Comparison of ENCODE assay signal across 18 cellular contexts in the genomic region with DNA sequence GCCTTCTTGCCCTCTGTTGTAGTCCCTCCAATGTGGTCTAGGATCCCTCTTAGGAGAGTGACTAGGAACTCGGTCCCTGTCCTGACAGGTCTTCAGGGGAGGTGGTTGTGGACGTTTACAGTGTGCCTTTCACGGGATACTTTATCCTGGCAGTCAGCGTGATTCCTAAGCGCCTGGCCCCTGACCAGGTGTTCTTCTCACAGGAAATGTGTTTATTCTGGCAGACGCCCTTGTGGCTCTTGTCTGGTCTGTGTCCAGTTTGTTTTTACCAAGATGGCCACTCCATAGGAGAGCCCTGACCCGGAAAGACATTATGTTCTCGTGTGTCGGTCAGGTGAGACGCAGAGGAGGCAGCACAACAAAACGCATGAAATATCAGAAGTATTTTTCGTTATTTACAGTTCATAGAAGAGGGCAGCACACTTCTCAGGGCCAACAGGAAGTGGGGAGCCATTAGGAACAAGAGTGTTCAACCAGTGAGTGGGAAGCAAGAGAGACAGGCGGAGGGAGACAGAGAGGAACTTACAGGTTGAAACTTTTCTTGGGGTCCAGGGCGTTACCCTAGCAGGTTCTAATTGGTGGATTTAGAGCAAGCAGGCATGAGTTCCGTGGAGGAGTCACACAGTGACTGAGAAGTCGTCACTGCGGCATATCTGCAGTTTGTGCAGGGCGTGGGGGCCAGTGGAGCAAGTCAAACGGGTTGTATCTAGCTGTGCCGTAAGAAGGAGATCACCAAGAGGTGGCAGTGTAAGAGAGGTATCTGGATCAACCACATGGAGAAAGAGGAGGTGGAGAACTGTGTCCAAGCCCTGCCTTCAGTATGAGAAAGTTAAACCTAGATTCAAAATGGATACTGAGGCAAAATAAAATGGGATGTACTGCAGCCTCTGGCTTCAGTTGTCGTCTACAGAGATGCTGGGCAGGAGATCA.
A peak's percentile ranks its signal among the peaks of the same experiment; 100 is the strongest.
DNase-seq lines count a peak whose midpoint lies in the region; ATAC-seq, FAIRE-seq and TF ChIP-seq lines count a peak whose summit lies in the region.
"Had no signal": no experiment of that assay in that cellular context is flagged by ENCODE, and none has a peak within 500 bp of the region (broad histone marks: within the 10 kb centered on the region; RNA-seq: fewer than 3 reads in every experiment).

No MANE protein-coding gene starts in this region.

- CTCF ChIA-PET in H1 (lab: Charles Lee; ENCODE audit: partially characterized antibody), result no interaction called here

- H3K4me3 Mint-ChIP-seq in activated T-helper 17 cell treated with anti-CD3 and anti-CD28 coated beads, Interleukin-2, amount 50 U/mL, for 72 hours, result no peak overlapping the region
- no peak overlapping the region for H3K4me3 Mint-ChIP-seq in mesothelial cell of epicardium
- H3K4me3 Mint-ChIP-seq: activated CD4-positive, alpha-beta T cell treated with anti-CD3 and anti-CD28 coated beads, Interleukin-2, amount 10 ng/mL, durations not matched to agents 7 days and 5 days; activated T-cell treated with anti-CD3 and anti-CD28 coated beads, Interleukin-2, amount 50 U/mL, for 24 hours; CD4-positive, alpha-beta T cell; T-helper 17 cell had no signal

- H2BK15ac ChIP-seq in H1 (ENCODE audit: low read length), result no peak overlapping the region

- H3K23me2 ChIP-seq in H1 (ENCODE audit: low read depth, low read length), result no peaks in the 10 kb centered on the region

- intact Hi-C loops in pancreas (cut with DNase I), result no loop called here

- WGBS in H1 (ENCODE audit: extremely low coverage in 1 of 2, insufficient coverage in 1 of 2, insufficient read length in 1 of 2, insufficient replicate concordance in 2 of 2, low coverage in 1 of 2, low lambda C conversion rate in 2 of 2, missing lambda C conversion rate in 1 of 2), 2 experiments, result 88% methylated on average over 21 of the region's 21 CpGs; no CpG with 5 or more reads in 1 of the 2 experiments
- 61 to 63% methylated on average over 21 of the region's 21 CpGs for WGBS in pancreas, 2 donors

- TF ChIP-seq POLR2A in H1 (IDR thresholded peaks at IDR 0.05; ENCODE audit: control extremely low read depth in 1 of 2, low read depth in 2 of 2, low read length in 2 of 2), result no peak

- H2BK120ac ChIP-seq in H1 (replicated peaks; ENCODE audit: low read depth, low read length), result no peak overlapping the region

- H3K18ac ChIP-seq in H1 (ENCODE audit: extremely low read depth, low read length), result no peak overlapping the region

- H4K91ac ChIP-seq in H1 (replicated peaks; ENCODE audit: insufficient read length, low read length), result no peak overlapping the region

- H3K27me3 ChIP-seq in H7 (ENCODE audit: control insufficient read depth, insufficient read depth, low read length) (no peaks in the 10 kb centered on the region), H1 (replicated peaks in 1 of 4; ENCODE audit: control insufficient read depth in 3 of 4, extremely low read depth in 1 of 4, insufficient read depth in 3 of 4, low read length in 3 of 4) (no peaks in the 10 kb centered on the region), pancreas (no peaks in the 10 kb centered on the region)
- H3K27me3 ChIP-seq: MG63 had no signal

- no peak overlapping the region for H3K56ac ChIP-seq in H1 (replicated peaks; ENCODE audit: insufficient read length, low read depth, low read length)

- H3K4me1 ChIP-seq in H1 (replicated peaks in 1 of 4; ENCODE audit: control insufficient read depth in 3 of 4, insufficient read depth in 4 of 4, low read length in 3 of 4), result no peaks in the 10 kb centered on the region
- H3K4me1 ChIP-seq in pancreas, result no peaks in the 10 kb centered on the region
- H3K4me1 ChIP-seq: heart right ventricle had no signal

- H2BK20ac ChIP-seq in H1 (ENCODE audit: low read length), result no peak overlapping the region

- peak overlapping the region; percentile 86; the same call in 1 of the 2 replicates for H2AFZ ChIP-seq in H1 (ENCODE audit: low read length)
- H2AFZ ChIP-seq: GM23248 had no signal

- H2AK5ac ChIP-seq in H1 (ENCODE audit: low read depth, low read length), result no peak overlapping the region

- H3K4me3 ChIP-seq in H7 (ENCODE audit: insufficient read depth, low read depth, low read length) (no peak overlapping the region), H1 (ENCODE audit: extremely low read depth in 1 of 4, insufficient read depth in 2 of 4, low read depth in 3 of 4, low read length in 4 of 4) (no peak overlapping the region), pancreas (no peak overlapping the region)
- H3K4me3 ChIP-seq: GM23248, heart right ventricle, MG63 had no signal

- peak overlapping the region; percentile 0; the same call in 1 of the 2 replicates for H4K8ac ChIP-seq in H1 (ENCODE audit: extremely low read depth, insufficient read depth, low read length)

- DNase-seq in H7 (peak; percentile 11), NCI-H2029 (lab: John Stamatoyannopoulos, UW) (peak; percentile 75), H1 (ENCODE audit: low read depth in 1 of 2, low spot score in 2 of 2) (no peak), pancreas (no peak), mesothelial cell of epicardium (ENCODE audit: low spot score in 2 of 2, unreplicated experiment in 2 of 2) (no peak)
- DNase-seq in stimulated activated CD4-positive, alpha-beta T cell treated with anti-CD3 and anti-CD28 coated beads, Interleukin-2, amount 100 ng/mL, for 48 hours, result no peak
- DNase-seq: activated CD4-positive, alpha-beta T cell treated with anti-CD3 and anti-CD28 coated beads, Interleukin-2, amount 10 ng/mL, durations not matched to agents 7 days and 5 days; activated T-cell treated with anti-CD3 and anti-CD28 coated beads, Interleukin-2, amount 50 U/mL, for 24 hours; CD4-positive, alpha-beta T cell; GM23248; heart right ventricle; MG63; T-helper 17 cell had no signal

- peaks cover 3% of the 10 kb centered on the region for H3K27me3 Mint-ChIP-seq in activated T-helper 17 cell treated with anti-CD3 and anti-CD28 coated beads, Interleukin-2, amount 50 U/mL, for 72 hours
- H3K27me3 Mint-ChIP-seq in mesothelial cell of epicardium (ENCODE audit: low read depth), result peaks cover 3% of the 10 kb centered on the region
- H3K27me3 Mint-ChIP-seq: activated CD4-positive, alpha-beta T cell treated with anti-CD3 and anti-CD28 coated beads, Interleukin-2, amount 10 ng/mL, durations not matched to agents 7 days and 5 days; activated T-cell treated with anti-CD3 and anti-CD28 coated beads, Interleukin-2, amount 50 U/mL, for 24 hours; CD4-positive, alpha-beta T cell; T-helper 17 cell had no signal

- no peak overlapping the region for H4K5ac ChIP-seq in H1 (ENCODE audit: insufficient read length, low read depth, low read length)

- TF ChIP-seq RAD21 in H1 (IDR thresholded peaks at IDR 0.05 in 1 of 2, conservative IDR thresholded peaks at IDR 0.05 in 1 of 2; ENCODE audit: low read depth in 2 of 2, low read length in 2 of 2), result peak; percentile 42 to 61; a peak in 3 of 4 replicates

- no peaks in the 10 kb centered on the region for H3K4me1 Mint-ChIP-seq in activated T-helper 17 cell treated with anti-CD3 and anti-CD28 coated beads, Interleukin-2, amount 50 U/mL, for 72 hours
- peaks cover 3% of the 10 kb centered on the region for H3K4me1 Mint-ChIP-seq in mesothelial cell of epicardium
- H3K4me1 Mint-ChIP-seq: activated CD4-positive, alpha-beta T cell treated with anti-CD3 and anti-CD28 coated beads, Interleukin-2, amount 10 ng/mL, durations not matched to agents 7 days and 5 days; T-helper 17 cell had no signal

- H3K9me3 ChIP-seq in H1 (ENCODE audit: insufficient read depth in 2 of 2, low read depth in 1 of 2, low read length in 1 of 2), result no peaks in the 10 kb centered on the region
- no peaks in the 10 kb centered on the region for H3K9me3 ChIP-seq in pancreas
- H3K9me3 ChIP-seq: MG63 had no signal

- ATAC-seq in pancreas (peak; percentile 60 to 80 (median 66)), GM21529 (IDR thresholded peaks at IDR 0.05; ENCODE audit: unreplicated experiment) (no peak)
- ATAC-seq in activated T-helper 17 cell treated with anti-CD3 and anti-CD28 coated beads, Interleukin-2, amount 50 U/mL, for 72 hours (replicated peaks), result no peak
- ATAC-seq: heart right ventricle, Panc1, T-helper 17 cell had no signal

- no peak overlapping the region for H2BK12ac ChIP-seq in H1 (ENCODE audit: low read depth, low read length)

- H3K36me3 Mint-ChIP-seq in activated T-helper 17 cell treated with anti-CD3 and anti-CD28 coated beads, Interleukin-2, amount 50 U/mL, for 72 hours (ENCODE audit: low read depth), result no peaks in the 10 kb centered on the region
- no peaks in the 10 kb centered on the region for H3K36me3 Mint-ChIP-seq in mesothelial cell of epicardium

- peak in 2 of 3 experiments; percentile 27 to 43; a peak in 2 of 4 replicates for TF ChIP-seq CTCF in H1 (IDR thresholded peaks at IDR 0.05; ENCODE audit: control extremely low read depth in 1 of 3, insufficient read depth in 1 of 3, low read depth in 1 of 3, low read length in 3 of 3)
- TF ChIP-seq CTCF in pancreas (IDR thresholded peaks at IDR 0.05), result no peak
- TF ChIP-seq CTCF in mesothelial cell of epicardium (IDR thresholded peaks at IDR 0.05; ENCODE audit: unreplicated experiment), result no peak

- H3K27ac Mint-ChIP-seq in activated T-helper 17 cell treated with anti-CD3 and anti-CD28 coated beads, Interleukin-2, amount 50 U/mL, for 72 hours, result no peak overlapping the region
- H3K27ac Mint-ChIP-seq in mesothelial cell of epicardium, result no peak overlapping the region
- H3K27ac Mint-ChIP-seq: activated CD4-positive, alpha-beta T cell treated with anti-CD3 and anti-CD28 coated beads, Interleukin-2, amount 10 ng/mL, durations not matched to agents 7 days and 5 days; activated T-cell treated with anti-CD3 and anti-CD28 coated beads, Interleukin-2, amount 50 U/mL, for 24 hours; CD4-positive, alpha-beta T cell; T-helper 17 cell had no signal

- H3K79me2 ChIP-seq in H1 (ENCODE audit: control insufficient read depth in 1 of 2, insufficient read depth in 2 of 2, low read length in 2 of 2), result no peaks in the 10 kb centered on the region

- H3K23ac ChIP-seq in H1 (ENCODE audit: insufficient read length), result no peak overlapping the region

- no peaks in the 10 kb centered on the region for H4K20me1 ChIP-seq in H1 (replicated peaks in 1 of 2; ENCODE audit: control insufficient read depth in 1 of 2, insufficient read depth in 2 of 2, low read length in 2 of 2)

- peak overlapping the region in 1 of 4 experiments; percentile 22; a peak in 1 of 7 replicates for H3K9ac ChIP-seq in H1 (replicated peaks in 1 of 4; ENCODE audit: extremely low read depth in 1 of 4, low read depth in 3 of 4, low read length in 3 of 4)
- H3K9ac ChIP-seq: GM23248 had no signal

- no peaks in the 10 kb centered on the region for H3K79me1 ChIP-seq in H1 (ENCODE audit: low read depth, low read length)

- no peaks in the 10 kb centered on the region for H3K36me3 ChIP-seq in H7 (replicated peaks; ENCODE audit: control insufficient read depth, insufficient read depth, low read length)
- H3K36me3 ChIP-seq in H1 (ENCODE audit: control insufficient read depth in 2 of 4, insufficient read depth in 4 of 4, low read length in 3 of 4), result no peaks in the 10 kb centered on the region
- no peaks in the 10 kb centered on the region for H3K36me3 ChIP-seq in pancreas
- H3K36me3 ChIP-seq: heart right ventricle, MG63 had no signal

- no peak overlapping the region for H3K14ac ChIP-seq in H1 (ENCODE audit: insufficient read length)

- POLR2A ChIA-PET in H1 (lab: Charles Lee; ENCODE audit: partially characterized antibody), result no interaction called here

- H3K4ac ChIP-seq in H1 (replicated peaks; ENCODE audit: insufficient read length, low read depth, low read length), result no peak overlapping the region

- no peak overlapping the region for H3K4me2 ChIP-seq in H1 (ENCODE audit: insufficient read depth in 1 of 2, low read depth in 2 of 2, low read length in 2 of 2)

- FAIRE-seq in H1 (lab: Jason Lieb, UNC) (peak; percentile 39), pancreas (lab: Jason Lieb, UNC) (no peak)
- FAIRE-seq: colon had no signal

- H3K27ac ChIP-seq in H1 (ENCODE audit: low read depth, low read length) (no peak overlapping the region), pancreas (no peak overlapping the region)
- H3K27ac ChIP-seq: epithelial cell of prostate, GM23248, heart right ventricle had no signal

- H3K9me3 Mint-ChIP-seq in activated T-helper 17 cell treated with anti-CD3 and anti-CD28 coated beads, Interleukin-2, amount 50 U/mL, for 72 hours, result no peaks in the 10 kb centered on the region
- peaks cover 9% of the 10 kb centered on the region for H3K9me3 Mint-ChIP-seq in mesothelial cell of epicardium
- H3K9me3 Mint-ChIP-seq: activated CD4-positive, alpha-beta T cell treated with anti-CD3 and anti-CD28 coated beads, Interleukin-2, amount 10 ng/mL, durations not matched to agents 7 days and 5 days had no signal

- H2BK5ac ChIP-seq in H1 (ENCODE audit: low read depth, low read length), result 0 out of 2 replicates have a peak overlapping the region, but pooled peaks have one; percentile 19

- TF ChIP-seq EP300 in H1 (IDR thresholded peaks at IDR 0.05; ENCODE audit: borderline replicate concordance in 1 of 2, low read depth in 2 of 2, low read length in 2 of 2), result no peak

Comparison
In these comparisons a context has a peak if more than half of its experiments do, and no peak if none do; other contexts are left out.
1. DNase-seq: peak in H7 (single experiment) and NCI-H2029 (single experiment); none in H1 (0 of 2), pancreas (0 of 6), stimulated activated CD4-positive, alpha-beta T cell treated with anti-CD3 and anti-CD28 coated beads, Interleukin-2, amount 100 ng/mL, for 48 hours (0 of 2) and mesothelial cell of epicardium (0 of 2).
2. CTCF ChIP-seq: peak in H1 (2 of 3); none in pancreas (0 of 4) and mesothelial cell of epicardium (single experiment).
3. ATAC-seq: peak in pancreas (4 of 4); none in GM21529 (single experiment) and activated T-helper 17 cell treated with anti-CD3 and anti-CD28 coated beads, Interleukin-2, amount 50 U/mL, for 72 hours (single experiment).